Comparison of ENCODE assay signal across 16 cellular contexts in genomic region chr6:36149436-36149835, GRCh38. TPM values are rescaled to one million over a fixed set of nuclear protein-coding genes. Genes with fewer than 3 reads are reported as not detected.
DNase-seq lines count a peak whose midpoint lies in the region; ATAC-seq and TF ChIP-seq lines count a peak whose summit lies in the region.
"Had no signal": no experiment of that assay in that cellular context is flagged by ENCODE, and none has a peak within 500 bp of the region (broad histone marks: within the 10 kb centered on the region; RNA-seq: fewer than 3 reads in every experiment).

No MANE protein-coding gene starts in this region.

- DNase-seq in adipocyte (ENCODE audit: low read depth): no peak
- no peak for DNase-seq in esophagus squamous epithelium (lab: John Stamatoyannopoulos, UW)
- DNase-seq in lower lobe of right lung: no peak
- DNase-seq in SW480 (ENCODE audit: low spot score): no peak
- DNase-seq in coronary artery (ENCODE audit: low spot score): no peak
- DNase-seq: C1 segment of cervical spinal cord, GDM1, MG63, NCI-H1930, NCI-H526 treated with DMSO at 0.1 percent for 48 hours had no signal

- intact Hi-C loops in esophagus squamous epithelium (cut with DNase I) (no loop called here), lower lobe of right lung (cut with DNase I) (no loop called here)

- H3K27me3 ChIP-seq in BLaER1 (no peaks in the 10 kb centered on the region), adipocyte (replicated peaks; ENCODE audit: control insufficient read depth, insufficient read depth, low read length) (no peaks in the 10 kb centered on the region), esophagus squamous epithelium (no peaks in the 10 kb centered on the region), lower lobe of right lung (ENCODE audit: low read depth) (no peaks in the 10 kb centered on the region)
- H3K27me3 ChIP-seq: MG63 had no signal

- ATAC-seq in lower lobe of right lung (peak in 1 of 2 donors; percentile 31), HG02610 (IDR thresholded peaks at IDR 0.05; ENCODE audit: unreplicated experiment) (no peak), GM19035 (IDR thresholded peaks at IDR 0.05; ENCODE audit: unreplicated experiment) (no peak)
- ATAC-seq: GM12878 had no signal

- H3K4me1 ChIP-seq in BLaER1 (peaks cover 34% of the 10 kb centered on the region), adipocyte (ENCODE audit: control insufficient read depth, insufficient read depth, low read length) (peaks cover 20% of the 10 kb centered on the region), esophagus squamous epithelium (peaks cover 10 to 42% (median 15%) of the 10 kb centered on the region in 3 donors), lower lobe of right lung (peaks cover 12% of the 10 kb centered on the region)
- H3K4me1 ChIP-seq: HAP-1 had no signal

- H3K9me3 ChIP-seq in BLaER1 (peaks cover 72% of the 10 kb centered on the region), adipocyte (ENCODE audit: control insufficient read depth, low read length) (no peaks in the 10 kb centered on the region), esophagus squamous epithelium (no peaks in the 10 kb centered on the region), lower lobe of right lung (no peaks in the 10 kb centered on the region)
- H3K9me3 ChIP-seq: HAP-1, MG63 had no signal

- TF ChIP-seq POLR2A in esophagus squamous epithelium (IDR thresholded peaks at IDR 0.05): no peak

- H4K20me1 ChIP-seq in BLaER1: no peaks in the 10 kb centered on the region

- TF ChIP-seq CTCF in esophagus squamous epithelium (IDR thresholded peaks at IDR 0.05): no peak
- no peak for TF ChIP-seq CTCF in lower lobe of right lung (IDR thresholded peaks at IDR 0.05)
- no peak for TF ChIP-seq CTCF in coronary artery (IDR thresholded peaks at IDR 0.05)

- H3K36me3 ChIP-seq in BLaER1 (peaks cover 14% of the 10 kb centered on the region), adipocyte (ENCODE audit: control insufficient read depth, insufficient read depth, low read length, severe bottlenecking) (no peaks in the 10 kb centered on the region), esophagus squamous epithelium (no peaks in the 10 kb centered on the region), lower lobe of right lung (no peaks in the 10 kb centered on the region)
- H3K36me3 ChIP-seq: HAP-1, MG63 had no signal

- no peak overlapping the region; the same call in 1 of the 2 replicates for H3K27ac ChIP-seq in BLaER1
- peak overlapping the region in 3 of 4 donors; percentile 35 to 57 (median 36) for H3K27ac ChIP-seq in esophagus squamous epithelium
- H3K27ac ChIP-seq in lower lobe of right lung: peak overlapping the region; percentile 49
- no peak overlapping the region for H3K27ac ChIP-seq in coronary artery
- H3K27ac ChIP-seq: RWPE1 had no signal

- H3K4me3 ChIP-seq in BLaER1 (no peak overlapping the region), adipocyte (ENCODE audit: low read length) (peak overlapping the region; percentile 53), esophagus squamous epithelium (no peak overlapping the region), lower lobe of right lung (no peak overlapping the region), coronary artery (no peak overlapping the region)
- H3K4me3 ChIP-seq: GM12878, HAP-1, MG63 had no signal

- H3K9ac ChIP-seq in BLaER1 (no peak overlapping the region; the same call in 1 of the 2 replicates), adipocyte (ENCODE audit: low read length) (peak overlapping the region; percentile 78)

- peak overlapping the region; percentile 67 for H3K4me2 ChIP-seq in BLaER1

RNA-seq across cellular contexts. Expression of gene MAPK13, which starts 19.1 kb away (rescaled TPM):
- total RNA-seq in esophagus squamous epithelium (100 to 1,000 TPM in 2 of 4 donors, 10 to 100 TPM in 2; 62.2 to 136 (median 104) TPM), lower lobe of right lung (71.7 TPM)

RNA-seq across cellular contexts. Expression of gene BRPF3, which starts 47.1 kb away (rescaled TPM):
- total RNA-seq in esophagus squamous epithelium (10 to 100 TPM in 2 of 4 donors, 1 to 10 TPM in 2; 6.3 to 16.8 (median 9.9) TPM), lower lobe of right lung (32.0 TPM)

Comparison
In these comparisons a context has a peak if more than half of its experiments do, and no peak if none do; other contexts are left out.
1. H3K27ac ChIP-seq: peak in esophagus squamous epithelium (3 of 4) and lower lobe of right lung (single experiment); none in BLaER1 (single experiment) and coronary artery (0 of 2).